In the genomic region with DNA sequence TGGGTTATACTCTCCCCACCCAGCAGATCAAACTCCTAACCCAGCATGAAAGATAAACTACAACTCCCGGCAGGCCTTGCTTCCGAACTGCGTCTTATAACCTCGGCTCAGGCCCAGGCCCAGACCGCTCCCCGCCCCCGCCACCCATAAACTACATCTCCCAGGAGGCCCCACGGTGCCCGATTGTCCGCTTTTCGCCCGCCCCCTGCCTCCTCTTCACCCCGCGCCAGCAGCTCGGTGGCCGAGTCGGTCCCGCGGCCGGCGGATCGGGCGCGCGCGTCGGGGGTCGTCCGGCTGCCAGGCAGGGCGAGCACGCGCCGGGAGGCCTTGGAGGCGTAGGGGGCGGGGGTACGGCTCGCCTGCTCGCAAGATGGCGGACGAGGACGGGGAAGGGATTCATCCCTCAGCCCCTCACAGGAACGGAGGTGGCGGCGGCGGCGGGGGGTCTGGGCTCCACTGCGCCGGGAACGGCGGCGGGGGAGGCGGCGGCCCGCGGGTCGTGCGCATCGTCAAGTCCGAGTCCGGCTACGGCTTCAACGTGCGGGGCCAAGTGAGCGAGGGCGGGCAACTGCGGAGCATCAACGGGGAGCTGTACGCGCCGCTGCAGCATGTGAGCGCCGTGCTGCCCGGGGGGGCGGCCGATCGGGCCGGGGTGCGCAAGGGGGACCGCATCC, we compare ENCODE assay signal across 8 cellular contexts. TPM values are rescaled to one million over a fixed set of nuclear protein-coding genes. Genes with fewer than 3 reads are reported as not detected.
DNase-seq lines count a peak whose midpoint lies in the region; ATAC-seq and TF ChIP-seq lines count a peak whose summit lies in the region.

A gene (plus strand): TSS at position 219 of the 674 bp plus-strand sequence. CDS start 152 bp downstream, at position 371.

- peak within 1 kb of the TSS; percentile 88 for H3K27ac Mint-ChIP-seq in central memory CD8-positive, alpha-beta T cell (ENCODE audit: low read depth)

- no peaks in the 10 kb centered on the region for H3K9me3 Mint-ChIP-seq in central memory CD8-positive, alpha-beta T cell

- peaks cover 18% of the 10 kb centered on the region for H3K27me3 Mint-ChIP-seq in central memory CD8-positive, alpha-beta T cell

- ATAC-seq in HG03432 (IDR thresholded peaks at IDR 0.05; ENCODE audit: unreplicated experiment): peak; percentile 92
- ATAC-seq in activated CD4-positive, CD25-positive, alpha-beta regulatory T cell treated with anti-CD3 and anti-CD28 coated beads, Interleukin-2, amount 50 U/mL, for 24 hours: peak; percentile 93 to 94
- ATAC-seq in central memory CD8-positive, alpha-beta T cell (replicated peaks; ENCODE audit: extremely low read depth, poor library complexity, severe bottlenecking): peak; percentile 97

- DNase-seq in AML-193 (lab: John Stamatoyannopoulos, UW): peak; percentile 91 to 95
- peak; percentile 95 for DNase-seq in NCI-H460 (ENCODE audit: extremely low read depth, low read depth)
- peak; percentile 70 to 78 for DNase-seq in central memory CD8-positive, alpha-beta T cell (ENCODE audit: low spot score in 2 of 2)
- DNase-seq in islet precursor cell: peak; percentile 99
- DNase-seq in stimulated activated CD4-positive, alpha-beta T cell treated with anti-CD3 and anti-CD28 coated beads, Interleukin-12 subunit alpha, Interleukin-12 subunit beta, amount 100 ng/mL, for 48 hours (ENCODE audit: low read depth in 2 of 3, low spot score in 1 of 3): peak; percentile 80 to 87 (median 82)

- H3K4me1 Mint-ChIP-seq in central memory CD8-positive, alpha-beta T cell: peaks cover 38% of the 10 kb centered on the region

- H3K4me3 Mint-ChIP-seq in central memory CD8-positive, alpha-beta T cell: peak within 1 kb of the TSS; percentile 90

- H3K36me3 Mint-ChIP-seq in central memory CD8-positive, alpha-beta T cell (ENCODE audit: insufficient read depth): peaks cover 10% of the 10 kb centered on the region

- TF ChIP-seq POLR2A in GM19099 (IDR thresholded peaks at IDR 0.05; ENCODE audit: extremely low read depth, insufficient read length, low read depth): peak; percentile 59

RNA-seq across cellular contexts. Expression of the gene that starts here (rescaled TPM):
- 29.6 and 32.2 TPM in 2 replicates for total RNA-seq in NCI-H460 (2014; rRNA removed; shearing (Covaris generic))
- 20.3 and 20.4 TPM in 2 replicates for polyA plus RNA-seq in NCI-H460 (2014; cell fraction: nucleus; rRNA removed)

Comparison
In these comparisons a context has a peak if more than half of its experiments do, and no peak if none do; other contexts are left out.
1. Peak in every context shown above with its lines: DNase-seq and ATAC-seq.